ENCODE assay signal across 24 cellular contexts in the genomic region with DNA sequence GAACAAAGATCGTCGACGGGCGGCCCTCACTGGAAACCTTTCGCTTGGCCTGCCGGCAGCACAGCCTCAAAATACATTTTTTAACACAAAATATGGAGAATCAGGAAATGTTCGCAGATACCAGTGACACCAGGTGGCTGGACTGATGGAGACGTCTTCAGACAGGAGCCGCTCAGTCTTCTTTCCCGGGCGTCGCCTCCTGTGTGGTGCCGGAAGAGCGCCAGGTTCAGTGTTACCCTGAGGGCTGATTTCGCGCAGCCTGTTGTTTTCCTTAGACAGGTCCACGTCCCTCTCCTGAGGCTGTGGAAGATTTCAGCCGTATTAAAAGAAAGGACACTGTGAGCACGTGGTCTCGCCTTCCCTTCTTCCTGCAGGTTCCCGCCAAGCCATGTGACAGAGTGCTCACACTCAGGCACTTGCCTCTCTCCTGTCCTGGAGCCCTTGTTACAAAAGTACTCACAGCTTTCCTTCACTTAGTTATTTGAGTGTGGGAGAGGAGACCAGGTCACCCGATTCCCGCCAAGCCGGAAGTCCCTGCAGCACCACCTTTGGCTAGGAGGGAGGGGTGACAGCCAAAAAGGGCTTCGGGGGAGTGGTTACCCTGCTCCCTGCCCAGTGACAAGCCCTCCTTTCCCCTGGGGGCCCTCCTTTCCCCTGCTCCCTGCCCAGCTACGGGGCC. TPM values are rescaled to one million over a fixed set of nuclear protein-coding genes. Genes with fewer than 3 reads are reported as not detected.
DNase-seq lines count a peak whose midpoint lies in the region; ATAC-seq and TF ChIP-seq lines count a peak whose summit lies in the region.
"Had no signal": no experiment of that assay in that cellular context is flagged by ENCODE, and none has a peak within 500 bp of the region (broad histone marks: within the 10 kb centered on the region; RNA-seq: fewer than 3 reads in every experiment).

No MANE protein-coding gene starts in this region.

- ATAC-seq in HG02970 (IDR thresholded peaks at IDR 0.05; ENCODE audit: low FRiP score, unreplicated experiment) (no peak), HG03139 (IDR thresholded peaks at IDR 0.05; ENCODE audit: unreplicated experiment) (no peak)
- ATAC-seq: stimulated activated naive CD8-positive, alpha-beta T cell treated with anti-CD3 and anti-CD28 coated beads, Interleukin-15, amount 100 ng/mL, for 72 hours had no signal

- DNase-seq in ELF-1 (ENCODE audit: low read depth, low spot score) (peak; percentile 56), endodermal cell (peak; percentile 74), neuronal stem cell (ENCODE audit: low spot score) (no peak), COLO829 (ENCODE audit: low spot score) (no peak)
- DNase-seq: activated CD4-positive, alpha-beta T cell treated with anti-CD3 and anti-CD28 coated beads, Interleukin-2, amount 50 U/mL, for 4 hours; activated gamma-delta T cell treated with Interleukin-2 at 50 U/mL for 16 hours; amygdala; central memory CD4-positive, alpha-beta T cell; DND-41; erythroblast; foreskin melanocyte; kidney glomerular epithelial cell; NCI-H1105 treated with DMSO at 0.1 percent for 48 hours; NCI-H2081; NCI-H524; stimulated activated CD4-positive, alpha-beta T cell treated with anti-CD3 and anti-CD28 coated beads, Interleukin-2, amount 100 ng/mL, for 48 hours; stimulated activated naive CD8-positive, alpha-beta T cell treated with anti-CD3 and anti-CD28 coated beads, Interleukin-15, amount 100 ng/mL, for 72 hours had no signal

- H3K9ac ChIP-seq in endodermal cell (ENCODE audit: extremely low read depth, low read length, poor library complexity, severe bottlenecking) (no peak overlapping the region), neuronal stem cell (ENCODE audit: low read depth, low read length, poor library complexity) (no peak overlapping the region)

- H2BK12ac ChIP-seq in neuronal stem cell (ENCODE audit: low read length): no peak overlapping the region

- no peaks in the 10 kb centered on the region for H3K36me3 ChIP-seq in HEK293 (ENCODE audit: control insufficient read depth in 2 of 2, insufficient read depth in 1 of 2, low read length in 2 of 2)
- H3K36me3 ChIP-seq in endodermal cell (ENCODE audit: control insufficient read depth, insufficient read depth, low read length): no peaks in the 10 kb centered on the region
- H3K36me3 ChIP-seq in neuronal stem cell (replicated peaks in 1 of 2; ENCODE audit: control insufficient read depth in 2 of 2, insufficient read depth in 2 of 2, low read length in 2 of 2): peaks cover 0 to 3% of the 10 kb centered on the region in 2 donors
- H3K36me3 ChIP-seq: prostate gland had no signal

- no peak overlapping the region for H2AFZ ChIP-seq in neuronal stem cell (ENCODE audit: low read length)

- no peaks in the 10 kb centered on the region for H3K79me1 ChIP-seq in neuronal stem cell (ENCODE audit: low read depth, low read length)

- H4K8ac ChIP-seq in neuronal stem cell (ENCODE audit: low read depth, low read length): no peak overlapping the region

- TF ChIP-seq CTCF in HEK293 (tag by site-specific recombination; IDR thresholded peaks at IDR 0.05) (no peak), endodermal cell (conservative IDR thresholded peaks at IDR 0.05) (no peak)

- peaks cover 3% of the 10 kb centered on the region for H3K27me3 Mint-ChIP-seq in endodermal cell (ENCODE audit: insufficient read depth)
- H3K27me3 Mint-ChIP-seq: stimulated activated naive CD8-positive, alpha-beta T cell treated with anti-CD3 and anti-CD28 coated beads, Interleukin-15, amount 100 ng/mL, for 72 hours had no signal

- no peak overlapping the region for H3K4me3 Mint-ChIP-seq in endodermal cell
- H3K4me3 Mint-ChIP-seq: neural crest cell; stimulated activated naive CD8-positive, alpha-beta T cell treated with anti-CD3 and anti-CD28 coated beads, Interleukin-15, amount 100 ng/mL, for 72 hours; type B pancreatic cell had no signal

- peaks cover 2% of the 10 kb centered on the region for H3K36me3 Mint-ChIP-seq in endodermal cell (ENCODE audit: low read depth)

- CTCF ChIA-PET in HEK293 (lab: Yijun Ruan, JAX): no interaction called here

- no peak overlapping the region for H3K23ac ChIP-seq in neuronal stem cell (ENCODE audit: low read depth, low read length, poor library complexity)

- no peak overlapping the region for H2AK5ac ChIP-seq in neuronal stem cell (ENCODE audit: low read depth, low read length)

- 85 to 87% methylated on average over 19 to 26 of the region's 26 CpGs for WGBS in endodermal cell (ENCODE audit: insufficient coverage in 1 of 2, insufficient read length in 1 of 2), 2 experiments
- WGBS in neuronal stem cell (ENCODE audit: extremely low coverage in 2 of 2, insufficient read length in 2 of 2, insufficient replicate concordance in 1 of 2), 2 donors: no CpG with 5 or more reads among the region's 26 CpGs

- POLR2A ChIA-PET in HEK293 (lab: Yijun Ruan, JAX): no interaction called here

- H3K27ac ChIP-seq in HEK293 (ENCODE audit: extremely low read depth, low read depth, low read length) (no peak overlapping the region), endodermal cell (ENCODE audit: low read depth, low read length) (no peak overlapping the region), neuronal stem cell (replicated peaks; ENCODE audit: low read length) (no peak overlapping the region)
- H3K27ac ChIP-seq: prostate gland had no signal

- H3K27ac Mint-ChIP-seq in endodermal cell: no peak overlapping the region
- H3K27ac Mint-ChIP-seq: stimulated activated naive CD8-positive, alpha-beta T cell treated with anti-CD3 and anti-CD28 coated beads, Interleukin-15, amount 100 ng/mL, for 72 hours; type B pancreatic cell had no signal

- H3K4me1 ChIP-seq in HEK293 (ENCODE audit: control insufficient read depth, insufficient read depth, low read length) (no peaks in the 10 kb centered on the region), endodermal cell (ENCODE audit: control insufficient read depth, insufficient read depth, low read length) (no peaks in the 10 kb centered on the region), neuronal stem cell (ENCODE audit: control insufficient read depth in 2 of 2, insufficient read depth in 1 of 2, low read depth in 1 of 2, low read length in 2 of 2) (no peaks in the 10 kb centered on the region)
- H3K4me1 ChIP-seq: prostate gland had no signal

- no peak overlapping the region for H2BK120ac ChIP-seq in neuronal stem cell (ENCODE audit: low read depth, low read length)

- H3K4me2 ChIP-seq in neuronal stem cell (ENCODE audit: insufficient read depth, low read length, poor library complexity, severe bottlenecking): no peak overlapping the region

- no peak overlapping the region for H4K91ac ChIP-seq in neuronal stem cell (ENCODE audit: low read depth, low read length, poor library complexity)

- H3K14ac ChIP-seq in neuronal stem cell (ENCODE audit: low read length): no peak overlapping the region

- peaks cover 4% of the 10 kb centered on the region for H3K9me3 Mint-ChIP-seq in endodermal cell
- H3K9me3 Mint-ChIP-seq: neural crest cell; stimulated activated naive CD8-positive, alpha-beta T cell treated with anti-CD3 and anti-CD28 coated beads, Interleukin-15, amount 100 ng/mL, for 72 hours; type B pancreatic cell had no signal

- H3K4me3 ChIP-seq in HEK293 (ENCODE audit: low read depth, low read length): no peak overlapping the region
- no peak overlapping the region for H3K4me3 ChIP-seq in endodermal cell (ENCODE audit: low read length)
- no peak overlapping the region for H3K4me3 ChIP-seq in neuronal stem cell (ENCODE audit: low read length in 2 of 2)
- H3K4me3 ChIP-seq: prostate gland, skin epidermis had no signal

- H3K18ac ChIP-seq in neuronal stem cell (ENCODE audit: low read length): no peak overlapping the region

- H2BK15ac ChIP-seq in neuronal stem cell (ENCODE audit: low read length): no peak overlapping the region

- H3K4ac ChIP-seq in neuronal stem cell (ENCODE audit: low read length): no peak overlapping the region

- peak overlapping the region; percentile 43 for H2BK5ac ChIP-seq in neuronal stem cell (ENCODE audit: low read length)

- H3K9me3 ChIP-seq in HEK293 (ENCODE audit: control insufficient read depth, insufficient read depth, low read depth, low read length): no peaks in the 10 kb centered on the region
- H3K9me3 ChIP-seq in endodermal cell (ENCODE audit: control insufficient read depth, low read length): no peaks in the 10 kb centered on the region
- H3K9me3 ChIP-seq in neuronal stem cell (replicated peaks in 1 of 2; ENCODE audit: control insufficient read depth in 2 of 2, insufficient read depth in 1 of 2, low read depth in 1 of 2, low read length in 2 of 2): no peaks in the 10 kb centered on the region
- H3K9me3 ChIP-seq: prostate gland had no signal

- H3K27me3 ChIP-seq in endodermal cell (ENCODE audit: control insufficient read depth, insufficient read depth, low read length, poor library complexity, severe bottlenecking) (no peaks in the 10 kb centered on the region), neuronal stem cell (ENCODE audit: control insufficient read depth in 3 of 3, insufficient read depth in 3 of 3, low read depth in 1 of 3, low read length in 3 of 3) (no peaks in the 10 kb centered on the region)

- peaks cover 3% of the 10 kb centered on the region for H3K4me1 Mint-ChIP-seq in endodermal cell

TF ChIP-seq in HEK293, 187 proteins besides CTCF, POLR2A, EP300 and RAD21 (continues in another document):
- TF ChIP-seq ZNF341 (tag by site-specific recombination; IDR thresholded peaks at IDR 0.05; ENCODE audit: low read depth): 0 out of 2 replicates have a peak, but pooled peaks have one; percentile 14

RNA-seq across cellular contexts. Expression of gene PWWP2B, which starts 21.7 kb away (rescaled TPM):
- total RNA-seq in endodermal cell: 10 to 100 TPM; 11.4 to 13.9 TPM
- 7.5 TPM for polyA plus RNA-seq in endodermal cell (2013, experiment 1 of 2)
- 6.7 TPM for polyA plus RNA-seq in endodermal cell (2013, experiment 2 of 2)
- polyA plus RNA-seq in neuronal stem cell (2013, experiment 1 of 2): 2.1 TPM
- polyA plus RNA-seq in neuronal stem cell (2013, experiment 2 of 2): 2.0 TPM

RNA-seq across cellular contexts. Expression of gene LRRC27, which starts 43.3 kb away (rescaled TPM):
- total RNA-seq in endodermal cell: 10 to 100 TPM; 10.3 to 14.6 TPM
- 12.8 TPM for polyA plus RNA-seq in endodermal cell (2013, experiment 1 of 2)
- 12.3 TPM for polyA plus RNA-seq in endodermal cell (2013, experiment 2 of 2)
- 12.6 TPM for polyA plus RNA-seq in neuronal stem cell (2013, experiment 1 of 2)
- polyA plus RNA-seq in neuronal stem cell (2013, experiment 2 of 2): 11.2 TPM

Comparison
In these comparisons a context has a peak if more than half of its experiments do, and no peak if none do; other contexts are left out.
1. DNase-seq: peak in ELF-1 (single experiment) and endodermal cell (single experiment); none in neuronal stem cell (single experiment) and COLO829 (single experiment).